11 cellular contexts compared by ENCODE assay signal in genomic region chr1:8687053-8687452, GRCh38.
DNase-seq lines count a peak whose midpoint lies in the region; ATAC-seq and TF ChIP-seq lines count a peak whose summit lies in the region.
"Had no signal": no experiment of that assay in that cellular context is flagged by ENCODE, and none has a peak within 500 bp of the region (broad histone marks: within the 10 kb centered on the region; RNA-seq: fewer than 3 reads in every experiment).

No MANE protein-coding gene starts in this region.

- intact Hi-C loops in A673 (cut with micrococcal nuclease; ENCODE audit: unreplicated experiment): no loop called here

- H3K36me3 ChIP-seq in A673 (ENCODE audit: insufficient read depth, low read length, poor library complexity, severe bottlenecking) (no peaks in the 10 kb centered on the region), adipocyte (ENCODE audit: control insufficient read depth, insufficient read depth, low read length, severe bottlenecking) (no peaks in the 10 kb centered on the region), mesodermal cell (ENCODE audit: control insufficient read depth, insufficient read depth, low read length) (peaks cover 28% of the 10 kb centered on the region)

- no peak for TF ChIP-seq CTCF in A673 (conservative IDR thresholded peaks at IDR 0.05; ENCODE audit: low read depth, low read length)

- WGBS in mesodermal cell (ENCODE audit: insufficient coverage in 2 of 2), 2 experiments: 94 to 100% methylated on average over 4 of the region's 4 CpGs

- peak overlapping the region; percentile 58 for H3K9ac ChIP-seq in adipocyte (ENCODE audit: low read length)

- CTCF ChIA-PET in A673 (lab: Charles Lee): interaction anchor here (1.0 kb wide), 1 partner anchor 20 kb away, joined by 3 read pairs; no protein-coding TSS in a partner anchor

- H3K4me1 ChIP-seq in A673 (ENCODE audit: insufficient read depth, low read length, poor library complexity, severe bottlenecking): peaks cover 87% of the 10 kb centered on the region
- peaks cover 20% of the 10 kb centered on the region for H3K4me1 ChIP-seq in adipocyte (ENCODE audit: control insufficient read depth, insufficient read depth, low read length)
- peaks cover 13% of the 10 kb centered on the region for H3K4me1 ChIP-seq in mesodermal cell (ENCODE audit: control insufficient read depth, insufficient read depth, low read length, poor library complexity, severe bottlenecking)

- peak; percentile 93 for DNase-seq in A673 (ENCODE audit: low spot score)
- DNase-seq in H4 (ENCODE audit: low spot score): peak; percentile 44
- DNase-seq in adipocyte (ENCODE audit: low read depth): no peak
- DNase-seq in cortex of kidney (lab: John Stamatoyannopoulos, UW): no peak
- no peak for DNase-seq in AML-193 (lab: John Stamatoyannopoulos, UW)
- DNase-seq: activated CD8-positive, alpha-beta T cell treated with anti-CD3 and anti-CD28 coated beads, Interleukin-2, amount 10 ng/mL, durations not matched to agents 7 days and 5 days; NCI-H345; stimulated activated CD4-positive, alpha-beta T cell treated with anti-CD3 and anti-CD28 coated beads, Interleukin-4, amount 100 ng/mL, for 4 hours had no signal

- POLR2A ChIA-PET in A673 (lab: Charles Lee; ENCODE audit: low non-redundant PET): interaction anchor here (1.0 kb wide), 1 partner anchor 14 kb away, joined by 4 read pairs; no protein-coding TSS in a partner anchor

- H3K27ac ChIP-seq in A673 (ENCODE audit: low read depth, low read length, poor library complexity, severe bottlenecking) (peak overlapping the region; percentile 90), mesodermal cell (ENCODE audit: low read depth, low read length, severe bottlenecking) (peak overlapping the region; percentile 43)

- H3K9me3 ChIP-seq in A673 (ENCODE audit: low read depth, low read length, poor library complexity, severe bottlenecking) (no peaks in the 10 kb centered on the region), adipocyte (ENCODE audit: control insufficient read depth, low read length) (no peaks in the 10 kb centered on the region), mesodermal cell (ENCODE audit: control insufficient read depth, low read length) (no peaks in the 10 kb centered on the region)

- peak overlapping the region; percentile 26 for H3K4me3 ChIP-seq in A673 (ENCODE audit: low read depth, low read length, poor library complexity, severe bottlenecking)
- H3K4me3 ChIP-seq in adipocyte (ENCODE audit: low read length): peak overlapping the region; percentile 46
- no peak overlapping the region for H3K4me3 ChIP-seq in mesodermal cell (ENCODE audit: extremely low read depth, insufficient read depth, low read length, poor library complexity, severe bottlenecking)

- no TSS peak for BruUV-seq in A673 (replicated peaks; lab: Mats Ljungman, UMichigan)

- H3K27me3 ChIP-seq in A673 (replicated peaks; ENCODE audit: insufficient read depth, low read depth, low read length, poor library complexity) (no peaks in the 10 kb centered on the region), adipocyte (replicated peaks; ENCODE audit: control insufficient read depth, insufficient read depth, low read length) (no peaks in the 10 kb centered on the region)

- ATAC-seq in HG03460 (IDR thresholded peaks at IDR 0.05; ENCODE audit: unreplicated experiment) (no peak), GM21528 (IDR thresholded peaks at IDR 0.05; ENCODE audit: low FRiP score, unreplicated experiment) (no peak)
- ATAC-seq: activated CD8-positive, alpha-beta T cell treated with anti-CD3 and anti-CD28 coated beads, Interleukin-2, amount 10 ng/mL, durations not matched to agents 7 days and 5 days had no signal

Comparison
In these comparisons a context has a peak if more than half of its experiments do, and no peak if none do; other contexts are left out.
1. DNase-seq: peak in A673 (single experiment) and H4 (single experiment); none in adipocyte (single experiment), cortex of kidney (single experiment) and AML-193 (0 of 2).